1 cellular context compared by ENCODE assay signal in genomic region chr6:89449182-89449581, GRCh38.
A peak's percentile ranks its signal among the peaks of the same experiment; 100 is the strongest.
TF ChIP-seq lines count a peak whose summit lies in the region.

No MANE protein-coding gene starts in this region.

TF ChIP-seq in K562, 482 proteins besides CTCF, POLR2A, EP300 and RAD21 (continued from another document):
- TF ChIP-seq GTF3C2 (IDR thresholded peaks at IDR 0.05; ENCODE audit: borderline replicate concordance, extremely low read depth, insufficient read length) (no peak), CBFA2T2 (conservative IDR thresholded peaks at IDR 0.05) (peak; percentile 44), TCF3 (CRISPR knock-in tag; IDR thresholded peaks at IDR 0.05) (peak; percentile 68), KLF1 (tag; IDR thresholded peaks at IDR 0.05) (no peak), RCOR1 (IDR thresholded peaks at IDR 0.05; ENCODE audit: borderline replicate concordance in 1 of 2, low read depth in 2 of 2, low read length in 2 of 2) (0 out of 4 replicates have a peak, but pooled peaks of 1 of the 2 experiments have one; percentile 16), ZZZ3 (IDR thresholded peaks at IDR 0.05) (no peak), ARID1B (IDR thresholded peaks at IDR 0.05) (peak; percentile 35; the same call in 1 of the 2 replicates), ATF4 (CRISPR knock-in tag; IDR thresholded peaks at IDR 0.05) (0 out of 2 replicates have a peak, but pooled peaks have one; percentile 44), NCOA4 (IDR thresholded peaks at IDR 0.05; ENCODE audit: partially characterized antibody) (no peak), TAL1 (IDR thresholded peaks at IDR 0.05) (peak; percentile 44), CBFA2T3 (IDR thresholded peaks at IDR 0.05) (peak; percentile 55; the same call in 1 of the 2 replicates), FOXK1 (CRISPR knock-in tag; IDR thresholded peaks at IDR 0.05; ENCODE audit: borderline replicate concordance) (no peak), NFE2L1 (tag; IDR thresholded peaks at IDR 0.05; ENCODE audit: borderline replicate concordance, low read depth) (no peak)
TF ChIP-seq in K562: peak in this region for 8.
